ENCODE assay signal across 1 cellular context in the genomic region with DNA sequence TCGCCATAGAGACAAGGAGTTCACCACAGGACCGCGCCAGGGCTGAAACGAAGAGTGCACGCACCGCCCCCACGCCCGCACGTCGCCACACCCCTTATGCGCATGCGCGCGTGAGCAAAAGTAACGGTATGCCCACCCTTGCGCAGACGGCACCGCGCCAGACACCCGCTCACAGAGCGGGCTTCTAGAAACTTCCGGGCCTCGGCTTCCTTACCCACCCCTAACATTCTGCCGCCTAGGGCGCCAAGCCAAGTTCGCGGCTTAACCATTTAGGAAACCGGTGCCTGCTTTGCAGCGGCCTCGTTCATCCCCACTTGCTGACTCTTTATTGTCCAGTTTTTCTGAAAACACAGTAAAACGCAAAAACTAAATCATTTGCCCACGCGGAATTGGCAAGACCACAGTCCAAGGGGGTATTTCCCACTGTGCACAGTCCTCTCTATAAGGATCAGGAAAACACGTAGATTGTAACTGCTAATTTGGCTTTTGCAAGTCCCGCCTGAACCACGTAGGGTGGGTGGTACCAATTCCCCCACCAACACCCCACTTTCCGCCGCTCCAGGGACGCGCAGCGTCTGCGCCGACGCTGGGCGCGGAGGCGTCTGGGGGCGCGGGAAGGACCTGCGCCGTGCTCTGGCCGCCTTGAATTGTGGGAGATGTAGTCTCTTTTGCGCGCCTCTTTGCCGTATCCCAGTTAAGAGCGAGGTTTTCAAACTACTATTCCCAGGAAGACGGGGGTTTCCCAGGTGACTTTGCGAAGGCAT.
A peak's percentile ranks its signal among the peaks of the same experiment; 100 is the strongest.
TF ChIP-seq lines count a peak whose summit lies in the region.

A gene with protein sequence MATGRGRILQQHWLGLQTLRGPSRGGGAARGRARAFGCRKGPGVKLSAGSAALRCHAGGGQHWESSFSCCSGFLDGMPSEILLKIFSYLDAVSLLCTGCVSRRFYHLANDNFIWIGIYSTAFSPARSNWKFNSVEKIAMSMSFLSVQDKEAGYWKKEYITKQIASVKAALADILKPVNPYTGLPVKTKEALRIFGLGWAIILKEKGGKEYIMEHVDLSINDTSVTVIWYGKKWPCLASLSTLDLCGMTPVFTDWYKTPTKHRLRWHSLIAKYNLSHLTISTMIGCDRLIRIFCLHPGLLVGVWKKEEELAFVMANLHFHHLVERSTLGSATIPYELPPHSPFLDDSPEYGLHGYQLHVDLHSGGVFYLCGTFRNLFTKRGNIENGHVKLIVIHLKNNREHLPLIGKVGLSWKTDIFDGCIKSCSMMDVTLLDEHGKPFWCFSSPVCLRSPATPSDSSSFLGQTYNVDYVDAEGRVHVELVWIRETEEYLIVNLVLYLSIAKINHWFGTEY (minus strand): TSS at position 56 of the 764 bp plus-strand sequence. CDS start 49 bp downstream, at position 7.
A gene with protein sequence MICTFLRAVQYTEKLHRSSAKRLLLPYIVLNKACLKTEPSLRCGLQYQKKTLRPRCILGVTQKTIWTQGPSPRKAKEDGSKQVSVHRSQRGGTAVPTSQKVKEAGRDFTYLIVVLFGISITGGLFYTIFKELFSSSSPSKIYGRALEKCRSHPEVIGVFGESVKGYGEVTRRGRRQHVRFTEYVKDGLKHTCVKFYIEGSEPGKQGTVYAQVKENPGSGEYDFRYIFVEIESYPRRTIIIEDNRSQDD (plus strand): TSS at position 745 of the 764 bp plus-strand sequence. CDS start 286 bp downstream, outside the sequence.

TF ChIP-seq in A549, 52 proteins besides CTCF, POLR2A, EP300 and RAD21 (continued from another document):
- TF ChIP-seq POLR2AphosphoS2 (conservative IDR thresholded peaks at IDR 0.05; ENCODE audit: low read length) (no peak), EHF (CRISPR knock-in tag; IDR thresholded peaks at IDR 0.05) (no peak), MAZ (IDR thresholded peaks at IDR 0.05; ENCODE audit: borderline replicate concordance, low read depth, low read length) (no peak), CBX2 (IDR thresholded peaks at IDR 0.05; ENCODE audit: borderline replicate concordance, low read depth) (no peak), SMC3 (IDR thresholded peaks at IDR 0.05) (no peak), HEYL (CRISPR knock-in tag; IDR thresholded peaks at IDR 0.05) (no peak), RARB (CRISPR knock-in tag; IDR thresholded peaks at IDR 0.05) (no peak), NFE2L2 (conservative IDR thresholded peaks at IDR 0.05; ENCODE audit: low read length) (no peak), JUNB (IDR thresholded peaks at IDR 0.05) (no peak), HOXB5 (CRISPR knock-in tag; IDR thresholded peaks at IDR 0.05) (no peak), PHF8 (IDR thresholded peaks at IDR 0.05; ENCODE audit: borderline replicate concordance, low read depth) (peak; percentile 57; the same call in 1 of the 2 replicates), HOXB13 (CRISPR knock-in tag; IDR thresholded peaks at IDR 0.05; ENCODE audit: low read depth) (no peak), ZSCAN20 (CRISPR knock-in tag; IDR thresholded peaks at IDR 0.05) (no peak), CEBPB (IDR thresholded peaks at IDR 0.05) (0 out of 4 replicates have a peak, but pooled peaks of 1 of the 2 experiments have one; percentile 12), TFCP2L1 (CRISPR knock-in tag; IDR thresholded peaks at IDR 0.05) (no peak), GATA3 (IDR thresholded peaks at IDR 0.05; ENCODE audit: borderline replicate concordance) (no peak), MYC (IDR thresholded peaks at IDR 0.05; ENCODE audit: borderline replicate concordance, low read length) (0 out of 2 replicates have a peak, but pooled peaks have one; percentile 56), JUN (IDR thresholded peaks at IDR 0.05) (peak in 1 of 2 experiments; percentile 64; a peak in 3 of 5 replicates), CHD4 (IDR thresholded peaks at IDR 0.05; ENCODE audit: borderline replicate concordance) (no peak), NPAS2 (CRISPR knock-in tag; IDR thresholded peaks at IDR 0.05; ENCODE audit: borderline replicate concordance) (no peak), ESRRA (IDR thresholded peaks at IDR 0.05; ENCODE audit: borderline replicate concordance, low read length) (0 out of 2 replicates have a peak, but pooled peaks have one; percentile 30), CBX8 (IDR thresholded peaks at IDR 0.05) (no peak), CHD2 (IDR thresholded peaks at IDR 0.05; ENCODE audit: low read length, partially characterized antibody) (no peak), MAFK (IDR thresholded peaks at IDR 0.05; ENCODE audit: partially characterized antibody) (no peak), HOXA7 (CRISPR knock-in tag; IDR thresholded peaks at IDR 0.05) (no peak), KDM1A (IDR thresholded peaks at IDR 0.05; ENCODE audit: low read depth) (no peak), EHMT2 (IDR thresholded peaks at IDR 0.05; ENCODE audit: low read depth) (no peak), ZNF302 (CRISPR knock-in tag; IDR thresholded peaks at IDR 0.05) (no peak)
- TF ChIP-seq, protein P1, sequence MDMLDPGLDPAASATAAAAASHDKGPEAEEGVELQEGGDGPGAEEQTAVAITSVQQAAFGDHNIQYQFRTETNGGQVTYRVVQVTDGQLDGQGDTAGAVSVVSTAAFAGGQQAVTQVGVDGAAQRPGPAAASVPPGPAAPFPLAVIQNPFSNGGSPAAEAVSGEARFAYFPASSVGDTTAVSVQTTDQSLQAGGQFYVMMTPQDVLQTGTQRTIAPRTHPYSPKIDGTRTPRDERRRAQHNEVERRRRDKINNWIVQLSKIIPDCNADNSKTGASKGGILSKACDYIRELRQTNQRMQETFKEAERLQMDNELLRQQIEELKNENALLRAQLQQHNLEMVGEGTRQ (IDR thresholded peaks at IDR 0.05) = no peak
- TF ChIP-seq, protein P2, sequence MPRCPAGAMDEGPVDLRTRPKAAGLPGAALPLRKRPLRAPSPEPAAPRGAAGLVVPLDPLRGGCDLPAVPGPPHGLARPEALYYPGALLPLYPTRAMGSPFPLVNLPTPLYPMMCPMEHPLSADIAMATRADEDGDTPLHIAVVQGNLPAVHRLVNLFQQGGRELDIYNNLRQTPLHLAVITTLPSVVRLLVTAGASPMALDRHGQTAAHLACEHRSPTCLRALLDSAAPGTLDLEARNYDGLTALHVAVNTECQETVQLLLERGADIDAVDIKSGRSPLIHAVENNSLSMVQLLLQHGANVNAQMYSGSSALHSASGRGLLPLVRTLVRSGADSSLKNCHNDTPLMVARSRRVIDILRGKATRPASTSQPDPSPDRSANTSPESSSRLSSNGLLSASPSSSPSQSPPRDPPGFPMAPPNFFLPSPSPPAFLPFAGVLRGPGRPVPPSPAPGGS (IDR thresholded peaks at IDR 0.05) = no peak
- TF ChIP-seq, protein P3, sequence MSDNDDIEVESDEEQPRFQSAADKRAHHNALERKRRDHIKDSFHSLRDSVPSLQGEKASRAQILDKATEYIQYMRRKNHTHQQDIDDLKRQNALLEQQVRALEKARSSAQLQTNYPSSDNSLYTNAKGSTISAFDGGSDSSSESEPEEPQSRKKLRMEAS (IDR thresholded peaks at IDR 0.05) = peak; percentile 89
- TF ChIP-seq, protein P4, sequence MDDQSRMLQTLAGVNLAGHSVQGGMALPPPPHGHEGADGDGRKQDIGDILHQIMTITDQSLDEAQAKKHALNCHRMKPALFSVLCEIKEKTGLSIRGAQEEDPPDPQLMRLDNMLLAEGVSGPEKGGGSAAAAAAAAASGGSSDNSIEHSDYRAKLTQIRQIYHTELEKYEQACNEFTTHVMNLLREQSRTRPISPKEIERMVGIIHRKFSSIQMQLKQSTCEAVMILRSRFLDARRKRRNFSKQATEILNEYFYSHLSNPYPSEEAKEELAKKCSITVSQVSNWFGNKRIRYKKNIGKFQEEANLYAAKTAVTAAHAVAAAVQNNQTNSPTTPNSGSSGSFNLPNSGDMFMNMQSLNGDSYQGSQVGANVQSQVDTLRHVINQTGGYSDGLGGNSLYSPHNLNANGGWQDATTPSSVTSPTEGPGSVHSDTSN (IDR thresholded peaks at IDR 0.05) = 0 out of 2 replicates have a peak, but pooled peaks have one; percentile 16
- TF ChIP-seq, protein P5, sequence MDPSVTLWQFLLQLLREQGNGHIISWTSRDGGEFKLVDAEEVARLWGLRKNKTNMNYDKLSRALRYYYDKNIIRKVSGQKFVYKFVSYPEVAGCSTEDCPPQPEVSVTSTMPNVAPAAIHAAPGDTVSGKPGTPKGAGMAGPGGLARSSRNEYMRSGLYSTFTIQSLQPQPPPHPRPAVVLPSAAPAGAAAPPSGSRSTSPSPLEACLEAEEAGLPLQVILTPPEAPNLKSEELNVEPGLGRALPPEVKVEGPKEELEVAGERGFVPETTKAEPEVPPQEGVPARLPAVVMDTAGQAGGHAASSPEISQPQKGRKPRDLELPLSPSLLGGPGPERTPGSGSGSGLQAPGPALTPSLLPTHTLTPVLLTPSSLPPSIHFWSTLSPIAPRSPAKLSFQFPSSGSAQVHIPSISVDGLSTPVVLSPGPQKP (IDR thresholded peaks at IDR 0.05; ENCODE audit: low read depth, low read length) = no peak
- TF ChIP-seq, protein P6, sequence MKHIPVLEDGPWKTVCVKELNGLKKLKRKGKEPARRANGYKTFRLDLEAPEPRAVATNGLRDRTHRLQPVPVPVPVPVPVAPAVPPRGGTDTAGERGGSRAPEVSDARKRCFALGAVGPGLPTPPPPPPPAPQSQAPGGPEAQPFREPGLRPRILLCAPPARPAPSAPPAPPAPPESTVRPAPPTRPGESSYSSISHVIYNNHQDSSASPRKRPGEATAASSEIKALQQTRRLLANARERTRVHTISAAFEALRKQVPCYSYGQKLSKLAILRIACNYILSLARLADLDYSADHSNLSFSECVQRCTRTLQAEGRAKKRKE (CRISPR knock-in tag; IDR thresholded peaks at IDR 0.05; ENCODE audit: low read depth) = no peak
- TF ChIP-seq, protein P7, sequence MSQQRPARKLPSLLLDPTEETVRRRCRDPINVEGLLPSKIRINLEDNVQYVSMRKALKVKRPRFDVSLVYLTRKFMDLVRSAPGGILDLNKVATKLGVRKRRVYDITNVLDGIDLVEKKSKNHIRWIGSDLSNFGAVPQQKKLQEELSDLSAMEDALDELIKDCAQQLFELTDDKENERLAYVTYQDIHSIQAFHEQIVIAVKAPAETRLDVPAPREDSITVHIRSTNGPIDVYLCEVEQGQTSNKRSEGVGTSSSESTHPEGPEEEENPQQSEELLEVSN (IDR thresholded peaks at IDR 0.05; ENCODE audit: borderline replicate concordance, low read depth) = peak; percentile 89
TF ChIP-seq in A549: peak in this region for 8.
